1 cellular context compared by ENCODE assay signal in genomic region chr9:124797343-124798103, GRCh38.
TF ChIP-seq lines count a peak whose summit lies in the region.

No MANE protein-coding gene starts in this region.

TF ChIP-seq in IMR-90, 13 proteins besides CTCF, POLR2A, EP300 and RAD21:
- TF ChIP-seq USF2 (IDR thresholded peaks at IDR 0.05; ENCODE audit: low read depth, low read length) = no peak
- no peak for TF ChIP-seq RFX5 (IDR thresholded peaks at IDR 0.05; ENCODE audit: low read depth, low read length)
- no peak for TF ChIP-seq RCOR1 (IDR thresholded peaks at IDR 0.05; ENCODE audit: insufficient replicate concordance, low read length)
- TF ChIP-seq ELK1 (IDR thresholded peaks at IDR 0.05; ENCODE audit: borderline replicate concordance, low read depth, low read length) = no peak
- no peak for TF ChIP-seq SMC3 (IDR thresholded peaks at IDR 0.05; ENCODE audit: low read depth, low read length)
- TF ChIP-seq MAZ (IDR thresholded peaks at IDR 0.05; ENCODE audit: borderline replicate concordance, low read depth, low read length) = no peak
- TF ChIP-seq FOS (IDR thresholded peaks at IDR 0.05; ENCODE audit: low read depth, low read length) = no peak
- TF ChIP-seq CHD1 (IDR thresholded peaks at IDR 0.05; ENCODE audit: low read depth, low read length) = no peak
- no peak for TF ChIP-seq NFE2L2 (IDR thresholded peaks at IDR 0.05; ENCODE audit: low read depth, low read length)
- no peak for TF ChIP-seq BHLHE40 (IDR thresholded peaks at IDR 0.05; ENCODE audit: low read depth, low read length)
- TF ChIP-seq CEBPB (IDR thresholded peaks at IDR 0.05; ENCODE audit: low read depth, low read length) = no peak
- no peak for TF ChIP-seq MXI1 (IDR thresholded peaks at IDR 0.05; ENCODE audit: borderline replicate concordance, low read depth, low read length)
- no peak for TF ChIP-seq MAFK (IDR thresholded peaks at IDR 0.05; ENCODE audit: low read depth, low read length)
